In genomic region chr13:69020120-69020519, GRCh38 we compare ENCODE assay signal across 9 cellular contexts.
"Had no signal": no experiment of that assay in that cellular context is flagged by ENCODE, and none has a peak within 500 bp of the region (broad histone marks: within the 10 kb centered on the region; RNA-seq: fewer than 3 reads in every experiment).

No MANE protein-coding gene starts in this region.

- ATAC-seq: GM23338, HepG2 had no signal

- DNase-seq: H9, HCEC 1CT, Karpas-422, KBM-7 had no signal

- H3K36me3 Mint-ChIP-seq: IgD-negative memory B cell had no signal

- H3K27me3 Mint-ChIP-seq: IgD-negative memory B cell had no signal

- H3K4me1 Mint-ChIP-seq: GM23338, IgD-negative memory B cell had no signal

- H3K4me3 ChIP-seq: GM23338 had no signal

- H3K4me3 Mint-ChIP-seq: GM23338, H9, IgD-negative memory B cell had no signal

- H3K27ac ChIP-seq: HL-60, KMS-11 had no signal

- H3K27ac Mint-ChIP-seq: GM23338, H9, IgD-negative memory B cell had no signal
